In the genomic region with DNA sequence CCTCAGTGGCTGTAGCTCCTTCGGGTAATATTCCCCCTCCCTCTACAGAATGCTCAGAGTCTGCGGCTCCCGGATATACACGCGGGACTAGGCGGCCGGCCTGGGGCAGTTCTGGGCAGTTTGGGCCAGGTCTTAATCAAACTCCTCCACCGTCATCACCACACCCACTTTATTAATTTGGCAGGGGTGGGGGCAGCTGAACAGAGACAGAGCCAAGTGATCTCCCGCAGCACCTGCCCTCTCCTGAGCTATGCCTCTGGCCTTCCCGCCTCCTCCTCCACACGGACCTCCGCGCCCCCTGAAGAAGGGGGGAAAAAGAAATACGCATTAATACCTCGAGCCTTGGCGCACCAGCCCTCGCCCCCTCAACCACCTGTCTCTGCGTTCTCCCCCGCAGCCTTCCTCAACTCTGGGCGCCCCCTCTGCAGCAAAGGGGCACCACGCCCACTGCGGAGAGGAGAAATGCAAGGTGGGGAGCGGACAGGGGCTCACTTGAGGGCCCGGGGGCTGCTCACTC, we compare ENCODE assay signal across 8 cellular contexts. TPM values are rescaled to one million over a fixed set of nuclear protein-coding genes. Genes with fewer than 3 reads are reported as not detected.
DNase-seq lines count a peak whose midpoint lies in the region; ATAC-seq and TF ChIP-seq lines count a peak whose summit lies in the region.

No MANE protein-coding gene starts in this region.

- POLR2A ChIA-PET in HEK293T (lab: Yijun Ruan, JAX) = interaction anchor here (1.0 to 2.4 kb wide), 4 partner anchors 9 to 101 kb away, joined by 3 to 5 read pairs (median 3); no protein-coding TSS in a partner anchor

- H3K9me3 ChIP-seq in endocrine pancreas (ENCODE audit: control insufficient read depth, low read length) = no peaks in the 10 kb centered on the region

- no peaks in the 10 kb centered on the region for H3K36me3 ChIP-seq in endocrine pancreas (ENCODE audit: control insufficient read depth, insufficient read depth, low read length)

- peaks cover 11% of the 10 kb centered on the region for H3K4me1 ChIP-seq in endocrine pancreas (ENCODE audit: control insufficient read depth, insufficient read depth, low read length)

- DNase-seq in ELR (ENCODE audit: low read depth) (peak; percentile 53), HEK293T (ENCODE audit: extremely low spot score) (peak; percentile 21), mesothelial cell of epicardium (ENCODE audit: low spot score in 2 of 2, unreplicated experiment in 2 of 2) (no peak), type B pancreatic cell (ENCODE audit: extremely low spot score, unreplicated experiment) (no peak), cerebellar cortex (ENCODE audit: low spot score) (no peak)

- ATAC-seq in HG02623 (IDR thresholded peaks at IDR 0.05; ENCODE audit: unreplicated experiment) = no peak

- peak overlapping the region; percentile 93 for H3K27ac Mint-ChIP-seq in T-helper 1 cell treated with Interleukin-12 subunit alpha and Interleukin-12 subunit beta and Interleukin-4 antibody, amounts not matched to agents 30 μg/mL and 1 μg/mL, for 36 hours
- no peak overlapping the region for H3K27ac Mint-ChIP-seq in mesothelial cell of epicardium
- H3K27ac Mint-ChIP-seq in type B pancreatic cell = no peak overlapping the region

- peaks cover 36% of the 10 kb centered on the region for H3K36me3 Mint-ChIP-seq in T-helper 1 cell treated with Interleukin-12 subunit alpha and Interleukin-12 subunit beta and Interleukin-4 antibody, amounts not matched to agents 30 μg/mL and 1 μg/mL, for 36 hours (ENCODE audit: low read depth)
- H3K36me3 Mint-ChIP-seq in mesothelial cell of epicardium (no peaks in the 10 kb centered on the region), type B pancreatic cell (no peaks in the 10 kb centered on the region)

- H3K4me3 Mint-ChIP-seq in T-helper 1 cell treated with Interleukin-12 subunit alpha and Interleukin-12 subunit beta and Interleukin-4 antibody, amounts not matched to agents 30 μg/mL and 1 μg/mL, for 36 hours = peak overlapping the region; percentile 93
- H3K4me3 Mint-ChIP-seq in mesothelial cell of epicardium (peak overlapping the region; percentile 68), type B pancreatic cell (peak overlapping the region; percentile 84)

- H3K4me1 Mint-ChIP-seq in T-helper 1 cell treated with Interleukin-12 subunit alpha and Interleukin-12 subunit beta and Interleukin-4 antibody, amounts not matched to agents 30 μg/mL and 1 μg/mL, for 36 hours (ENCODE audit: low read depth) = peaks cover 70% of the 10 kb centered on the region
- peaks cover 21% of the 10 kb centered on the region for H3K4me1 Mint-ChIP-seq in mesothelial cell of epicardium
- peaks cover 20% of the 10 kb centered on the region for H3K4me1 Mint-ChIP-seq in type B pancreatic cell (ENCODE audit: unreplicated experiment)

- CTCF ChIA-PET in HEK293T (lab: Yijun Ruan, JAX) = interaction anchor here (0.6 to 2.1 kb wide), 15 partner anchors 8 to 102 kb away, joined by 3 to 15 read pairs (median 4); no protein-coding TSS in a partner anchor

- no peaks in the 10 kb centered on the region for H3K27me3 Mint-ChIP-seq in T-helper 1 cell treated with Interleukin-12 subunit alpha and Interleukin-12 subunit beta and Interleukin-4 antibody, amounts not matched to agents 30 μg/mL and 1 μg/mL, for 36 hours (ENCODE audit: low read depth)
- H3K27me3 Mint-ChIP-seq in mesothelial cell of epicardium (ENCODE audit: low read depth) = peaks cover 25% of the 10 kb centered on the region
- H3K27me3 Mint-ChIP-seq in type B pancreatic cell = peaks cover 6% of the 10 kb centered on the region

- TF ChIP-seq CTCF in mesothelial cell of epicardium (IDR thresholded peaks at IDR 0.05; ENCODE audit: unreplicated experiment) (no peak), type B pancreatic cell (conservative IDR thresholded peaks at IDR 0.05) (no peak)

- H3K4me3 ChIP-seq in endocrine pancreas (ENCODE audit: control insufficient read depth, insufficient read depth, low read length) = peak overlapping the region; percentile 56

- H3K9me3 Mint-ChIP-seq in T-helper 1 cell treated with Interleukin-12 subunit alpha and Interleukin-12 subunit beta and Interleukin-4 antibody, amounts not matched to agents 30 μg/mL and 1 μg/mL, for 36 hours = no peaks in the 10 kb centered on the region
- H3K9me3 Mint-ChIP-seq in mesothelial cell of epicardium = no peaks in the 10 kb centered on the region
- H3K9me3 Mint-ChIP-seq in type B pancreatic cell = no peaks in the 10 kb centered on the region

- H3K27me3 ChIP-seq in endocrine pancreas (ENCODE audit: control insufficient read depth, insufficient read depth, low read length) = no peaks in the 10 kb centered on the region

- H3K9ac ChIP-seq in endocrine pancreas (ENCODE audit: control insufficient read depth, insufficient read depth, low read length) = peak overlapping the region; percentile 78

TF ChIP-seq in HEK293T, 16 proteins besides CTCF, POLR2A, EP300 and RAD21:
- no peak for TF ChIP-seq SP1 (IDR thresholded peaks at IDR 0.05)
- no peak for TF ChIP-seq ZNF384 (IDR thresholded peaks at IDR 0.05)
- peak; percentile 30; the same call in 1 of the 2 replicates for TF ChIP-seq L3MBTL2 (conservative IDR thresholded peaks at IDR 0.05)

RNA-seq across cellular contexts. Expression of gene CD34, which starts 42.6 kb away (rescaled TPM):
- 1.2 to 1.6 TPM (median 1.2 TPM) in 3 replicates for total RNA-seq in mesothelial cell of epicardium
- total RNA-seq in type B pancreatic cell (ENCODE audit: low replicate concordance) = 0.34 TPM in 1 of 2 replicates, not detected in the other

Comparison
In these comparisons a context has a peak if more than half of its experiments do, and no peak if none do; other contexts are left out.
1. DNase-seq: peak in ELR (single experiment) and HEK293T (single experiment); none in mesothelial cell of epicardium (0 of 2), type B pancreatic cell (single experiment) and cerebellar cortex (single experiment).
2. Peak in every context shown above with its lines, with median percentiles within 50 percentile points of each other: H3K4me3 Mint-ChIP-seq.